ENCODE assay signal across 15 cellular contexts in the genomic region with DNA sequence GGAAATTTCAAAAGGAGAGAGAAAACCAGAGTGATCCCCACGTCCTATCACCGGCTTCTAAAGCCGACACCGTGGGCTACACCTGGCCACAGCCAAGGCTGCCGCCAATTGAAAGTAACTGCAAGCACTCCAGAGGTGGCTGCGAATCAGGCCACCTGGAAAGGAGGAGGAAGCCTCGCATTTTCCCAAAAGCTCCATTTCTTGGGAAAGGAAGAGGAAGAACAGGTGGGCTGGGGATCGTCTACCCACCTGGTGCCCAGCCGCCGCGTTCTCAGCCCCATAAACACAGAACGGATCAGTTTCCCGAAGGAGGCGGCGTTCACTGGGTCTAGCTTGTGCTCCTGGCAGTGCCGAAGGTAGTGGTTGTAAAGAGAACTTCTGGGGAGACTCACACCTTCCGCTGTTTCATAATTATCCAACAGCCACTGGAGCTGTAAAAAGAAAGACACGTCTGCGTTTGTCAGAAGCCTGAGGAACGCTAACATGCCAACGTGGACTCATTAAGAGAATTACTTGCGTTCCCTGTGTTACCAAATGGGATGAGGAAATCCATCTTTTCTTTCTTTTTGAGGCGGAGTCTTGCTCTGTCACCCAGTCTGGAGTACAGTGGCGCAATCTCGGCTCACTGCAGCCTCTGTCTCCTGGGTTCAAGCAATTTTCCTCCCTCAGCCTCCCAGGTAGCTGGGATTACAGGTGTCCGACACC. TPM values are rescaled to one million over a fixed set of nuclear protein-coding genes. Genes with fewer than 3 reads are reported as not detected.
A peak's percentile ranks its signal among the peaks of the same experiment; 100 is the strongest.
DNase-seq lines count a peak whose midpoint lies in the region; ATAC-seq and TF ChIP-seq lines count a peak whose summit lies in the region.
"Had no signal": no experiment of that assay in that cellular context is flagged by ENCODE, and none has a peak within 500 bp of the region (broad histone marks: within the 10 kb centered on the region; RNA-seq: fewer than 3 reads in every experiment).

No MANE protein-coding gene starts in this region.

- no peak overlapping the region for H3K4me3 Mint-ChIP-seq in WTC11
- H3K4me3 Mint-ChIP-seq: B cell; CD14-positive monocyte; CD8-positive, alpha-beta T cell had no signal

- H3K27ac ChIP-seq in osteoblast (ENCODE audit: low read depth, low read length) (no peak overlapping the region), upper lobe of right lung (no peak overlapping the region), gastroesophageal sphincter (no peak overlapping the region)
- H3K27ac ChIP-seq: GM23248 had no signal

- H4K20me1 ChIP-seq in osteoblast (ENCODE audit: insufficient read depth, low read length): no peaks in the 10 kb centered on the region

- H3K36me3 Mint-ChIP-seq in WTC11: no peaks in the 10 kb centered on the region

- POLR2A ChIA-PET in WTC11 (lab: Charles Lee): interaction anchor here (0.6 kb wide), 1 partner anchor 1558 kb away, joined by 3 read pairs; no protein-coding TSS in a partner anchor

- no peaks in the 10 kb centered on the region for H3K4me1 Mint-ChIP-seq in WTC11
- H3K4me1 Mint-ChIP-seq: B cell had no signal

- H3K4me3 ChIP-seq in osteoblast (ENCODE audit: insufficient read depth, low read length) (no peak overlapping the region), upper lobe of right lung (no peak overlapping the region), gastroesophageal sphincter (no peak overlapping the region)
- H3K4me3 ChIP-seq: GM23248 had no signal

- H3K27ac Mint-ChIP-seq in WTC11: no peak overlapping the region
- H3K27ac Mint-ChIP-seq: B cell; CD14-positive monocyte; CD8-positive, alpha-beta T cell had no signal

- no peak for TF ChIP-seq EP300 in gastroesophageal sphincter (IDR thresholded peaks at IDR 0.05)

- H3K27me3 Mint-ChIP-seq in WTC11 (ENCODE audit: low read depth): no peaks in the 10 kb centered on the region
- H3K27me3 Mint-ChIP-seq: B cell had no signal

- TF ChIP-seq POLR2A in gastroesophageal sphincter (IDR thresholded peaks at IDR 0.05): no peak

- H3K27me3 ChIP-seq in osteoblast (ENCODE audit: insufficient read depth, low read length): no peaks in the 10 kb centered on the region
- no peaks in the 10 kb centered on the region for H3K27me3 ChIP-seq in upper lobe of right lung
- no peaks in the 10 kb centered on the region for H3K27me3 ChIP-seq in gastroesophageal sphincter

- TF ChIP-seq CTCF in osteoblast (IDR thresholded peaks at IDR 0.05; ENCODE audit: extremely low read depth, low read depth, low read length): no peak
- TF ChIP-seq CTCF in upper lobe of right lung (IDR thresholded peaks at IDR 0.05): no peak
- no peak for TF ChIP-seq CTCF in WTC11 (IDR thresholded peaks at IDR 0.05)
- TF ChIP-seq CTCF in gastroesophageal sphincter (IDR thresholded peaks at IDR 0.05): no peak

- CTCF ChIA-PET in WTC11 (lab: Charles Lee): interaction anchor here (0.6 to 7.6 kb wide), 4 partner anchors 26 to 338 kb away, joined by 3 to 245 read pairs (median 16); no protein-coding TSS in a partner anchor

- ATAC-seq in upper lobe of right lung (no peak), GM18873 (IDR thresholded peaks at IDR 0.05; ENCODE audit: low FRiP score, unreplicated experiment) (no peak), WTC11 (no peak), gastroesophageal sphincter (no peak)
- ATAC-seq: CD8-positive, alpha-beta T cell had no signal

- H3K79me2 ChIP-seq in osteoblast (ENCODE audit: insufficient read depth, low read length): no peaks in the 10 kb centered on the region

- intact Hi-C loops in upper lobe of right lung (cut with DNase I): no loop called here

- WGBS in gastroesophageal sphincter (ENCODE audit: low coverage in 1 of 2), 2 donors: 88 to 93% methylated on average over 14 to 15 of the region's 26 CpGs

- peak; percentile 31 for DNase-seq in activated effector memory CD4-positive, alpha-beta T cell treated with anti-CD3 and anti-CD28 coated beads, Interleukin-2, amount 50 U/mL, for 16 hours
- DNase-seq in activated effector memory CD4-positive, alpha-beta T cell treated with Interleukin-2 at 50 U/mL for 16 hours: no peak
- DNase-seq in amniotic epithelial cell (ENCODE audit: low read depth) (peak; percentile 27), osteoblast (ENCODE audit: insufficient read length, low spot score, missing footprints) (peak; percentile 5), upper lobe of right lung (peak; percentile 37), WTC11 (ENCODE audit: low spot score) (no peak)
- DNase-seq: CD8-positive, alpha-beta T cell; COR-L47; DND-41; GF-D8; GM23248 had no signal

- H3K9me3 ChIP-seq in osteoblast (ENCODE audit: low read depth, low read length) (no peaks in the 10 kb centered on the region), upper lobe of right lung (no peaks in the 10 kb centered on the region), gastroesophageal sphincter (no peaks in the 10 kb centered on the region)

- no peaks in the 10 kb centered on the region for H3K36me3 ChIP-seq in osteoblast (ENCODE audit: insufficient read depth, low read length)
- H3K36me3 ChIP-seq in upper lobe of right lung: no peaks in the 10 kb centered on the region
- H3K36me3 ChIP-seq in gastroesophageal sphincter: peaks cover 0 to 71% of the 10 kb centered on the region in 2 donors

- H3K4me2 ChIP-seq in osteoblast (ENCODE audit: insufficient read depth, low read length): no peak overlapping the region

- no peaks in the 10 kb centered on the region for H3K4me1 ChIP-seq in osteoblast (ENCODE audit: insufficient read depth, low read length)
- no peaks in the 10 kb centered on the region for H3K4me1 ChIP-seq in upper lobe of right lung
- H3K4me1 ChIP-seq in gastroesophageal sphincter: no peaks in the 10 kb centered on the region

- H2AFZ ChIP-seq in osteoblast (ENCODE audit: low read length): no peak overlapping the region
- H2AFZ ChIP-seq: GM23248 had no signal

- no peaks in the 10 kb centered on the region for H3K9me3 Mint-ChIP-seq in WTC11
- H3K9me3 Mint-ChIP-seq: CD14-positive monocyte; CD8-positive, alpha-beta T cell had no signal

TF ChIP-seq in WTC11, 78 proteins besides CTCF, POLR2A, EP300 and RAD21:
- no peak for TF ChIP-seq NFATC4 (CRISPR knock-in tag; IDR thresholded peaks at IDR 0.05)
- TF ChIP-seq, protein P1, sequence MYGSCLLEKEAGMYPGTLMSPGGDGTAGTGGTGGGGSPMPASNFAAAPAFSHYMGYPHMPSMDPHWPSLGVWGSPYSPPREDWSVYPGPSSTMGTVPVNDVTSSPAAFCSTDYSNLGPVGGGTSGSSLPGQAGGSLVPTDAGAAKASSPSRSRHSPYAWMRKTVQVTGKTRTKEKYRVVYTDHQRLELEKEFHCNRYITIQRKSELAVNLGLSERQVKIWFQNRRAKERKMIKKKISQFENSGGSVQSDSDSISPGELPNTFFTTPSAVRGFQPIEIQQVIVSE (CRISPR knock-in tag; IDR thresholded peaks at IDR 0.05; ENCODE audit: borderline replicate concordance): no peak
- no peak for TF ChIP-seq ATF3 (CRISPR knock-in tag; conservative IDR thresholded peaks at IDR 0.05)
- TF ChIP-seq FOXP4 (CRISPR knock-in tag; IDR thresholded peaks at IDR 0.05): no peak
TF ChIP-seq in WTC11: peak in this region for 0.

RNA-seq across cellular contexts. Expression of gene RANBP3, which starts 38.1 kb away (rescaled TPM):
- total RNA-seq in osteoblast: 40.5 and 42.1 TPM in 2 replicates
- 65.5 TPM for total RNA-seq in upper lobe of right lung
- total RNA-seq in WTC11 (2021): 74.5 to 76.3 TPM (median 75.6 TPM) in 3 replicates
- 100 to 1,000 TPM in 2 of 4 donors, 10 to 100 TPM in 2; 87.0 to 125 (median 104) TPM for total RNA-seq in gastroesophageal sphincter

Comparison
In these comparisons a context has a peak if more than half of its experiments do, and no peak if none do; other contexts are left out.
1. DNase-seq: peak in activated effector memory CD4-positive, alpha-beta T cell treated with anti-CD3 and anti-CD28 coated beads, Interleukin-2, amount 50 U/mL, for 16 hours (single experiment), amniotic epithelial cell (single experiment), osteoblast (single experiment) and upper lobe of right lung (single experiment); none in activated effector memory CD4-positive, alpha-beta T cell treated with Interleukin-2 at 50 U/mL for 16 hours (single experiment) and WTC11 (single experiment).